8 cellular contexts compared by ENCODE assay signal in the genomic region with DNA sequence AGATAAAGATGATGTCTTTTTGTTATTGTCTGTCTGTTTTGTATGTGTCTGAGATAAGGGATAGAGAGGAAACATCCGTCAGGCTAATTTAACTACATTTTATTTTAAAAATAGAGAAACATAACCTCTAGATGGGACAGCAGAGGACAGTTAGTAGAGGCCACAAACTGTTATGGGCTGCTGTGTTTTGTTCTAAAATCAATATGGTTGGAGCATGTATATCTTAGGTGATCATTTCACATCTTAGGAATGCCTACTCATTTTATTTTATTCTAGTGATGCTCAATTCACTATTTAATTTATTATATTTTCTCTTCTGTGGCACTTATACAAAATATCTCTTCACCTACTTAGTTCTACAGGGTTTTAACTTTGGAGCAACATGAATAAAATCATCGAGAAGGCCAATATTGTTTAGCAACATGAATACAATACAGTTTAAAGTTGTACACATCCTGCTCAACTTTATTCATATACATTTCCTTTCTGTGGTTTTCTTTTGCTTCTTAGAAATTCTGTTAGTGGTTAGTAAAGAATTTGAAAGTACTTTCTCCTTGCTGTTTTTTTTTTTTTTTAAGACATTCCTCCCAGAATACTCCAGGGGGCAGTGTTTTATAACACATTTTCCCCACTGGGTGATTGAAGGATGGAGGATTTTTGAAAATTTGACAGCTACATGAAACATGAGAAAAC.
DNase-seq lines count a peak whose midpoint lies in the region; ATAC-seq, FAIRE-seq and TF ChIP-seq lines count a peak whose summit lies in the region.

No MANE protein-coding gene starts in this region.

- no peaks in the 10 kb centered on the region for H3K9me1 ChIP-seq in keratinocyte (ENCODE audit: control insufficient read depth, extremely low read depth, insufficient read depth, low read length)

- no peaks in the 10 kb centered on the region for H3K9me3 Mint-ChIP-seq in Calu3 (ENCODE audit: low read depth, unreplicated experiment)
- no peaks in the 10 kb centered on the region for H3K9me3 Mint-ChIP-seq in activated T-helper 2 cell treated with anti-CD3 and anti-CD28 coated beads, Interferon-gamma antibody, Interleukin-2, Interleukin-4, amounts not matched to agents 10 μg/mL and 5 μg/mL and 100 μg/mL, durations not matched to agents 14 hours and 24 hours and 36 hours

- CTCF ChIA-PET in Calu3 (lab: Charles Lee), result interaction anchor here (0.7 kb wide), 2 partner anchors 347 to 1196 kb away, joined by 3 read pairs; no protein-coding TSS in a partner anchor

- no peak for DNase-seq in Calu3
- peak; percentile 81 for DNase-seq in Jurkat, Clone E6-1 (ENCODE audit: low read depth, low spot score)
- no peak for DNase-seq in activated T-helper 2 cell treated with anti-CD3 and anti-CD28 coated beads, Interferon-gamma antibody, Interleukin-2, Interleukin-4, amounts not matched to agents 10 μg/mL and 5 μg/mL and 100 μg/mL, durations not matched to agents 14 hours and 24 hours and 36 hours (ENCODE audit: low spot score)
- no peak for DNase-seq in keratinocyte (ENCODE audit: low read depth, low spot score)
- no peak for DNase-seq in DMS153 treated with DMSO at 0.1 percent for 48 hours (lab: John Stamatoyannopoulos, UW; ENCODE audit: unreplicated experiment)
- no peak for DNase-seq in NCI-H226
- DNase-seq in activated naive CD4-positive, alpha-beta T cell treated with anti-CD3 and anti-CD28 coated beads, Interleukin-2, amount 50 U/mL, for 16 hours, result no peak

- no peaks in the 10 kb centered on the region for H3K27me3 Mint-ChIP-seq in Calu3 (ENCODE audit: unreplicated experiment)
- no peaks in the 10 kb centered on the region for H3K27me3 Mint-ChIP-seq in activated T-helper 2 cell treated with anti-CD3 and anti-CD28 coated beads, Interferon-gamma antibody, Interleukin-2, Interleukin-4, amounts not matched to agents 10 μg/mL and 5 μg/mL and 100 μg/mL, durations not matched to agents 14 hours and 24 hours and 36 hours (ENCODE audit: low read depth)

- no TSS peak for BruUV-seq in Calu3 (replicated peaks; lab: Mats Ljungman, UMichigan)

- H3K9me3 ChIP-seq in keratinocyte (ENCODE audit: control insufficient read depth, low read depth, low read length), result no peaks in the 10 kb centered on the region

- H3K4me3 Mint-ChIP-seq in Calu3 (ENCODE audit: low read depth, unreplicated experiment), result no peak overlapping the region
- peak overlapping the region; percentile 54 for H3K4me3 Mint-ChIP-seq in activated T-helper 2 cell treated with anti-CD3 and anti-CD28 coated beads, Interferon-gamma antibody, Interleukin-2, Interleukin-4, amounts not matched to agents 10 μg/mL and 5 μg/mL and 100 μg/mL, durations not matched to agents 14 hours and 24 hours and 36 hours (ENCODE audit: low read depth)

- no peak overlapping the region for H3K4me3 ChIP-seq in Jurkat, Clone E6-1 (ENCODE audit: low read length)
- no peak overlapping the region for H3K4me3 ChIP-seq in keratinocyte (ENCODE audit: control insufficient read depth in 2 of 3, extremely low read depth in 1 of 3, insufficient read depth in 2 of 3, low read depth in 1 of 3, low read length in 3 of 3)

- H3K4me1 ChIP-seq in keratinocyte (ENCODE audit: control insufficient read depth, extremely low read depth, insufficient read depth, low read length), result no peaks in the 10 kb centered on the region

- H3K79me2 ChIP-seq in keratinocyte (ENCODE audit: control insufficient read depth, insufficient read depth, low read length), result no peaks in the 10 kb centered on the region

- no peak overlapping the region for H3K4me2 ChIP-seq in keratinocyte (ENCODE audit: control insufficient read depth, extremely low read depth, insufficient read depth, low read depth, low read length)

- H3K27ac ChIP-seq in keratinocyte (ENCODE audit: control insufficient read depth, insufficient read depth, low read length), result no peak overlapping the region

- no peak for FAIRE-seq in keratinocyte (lab: Jason Lieb, UNC)

- no peak overlapping the region for H2AFZ ChIP-seq in keratinocyte (ENCODE audit: control insufficient read depth, low read length)

- intact Hi-C loops in Calu3 (cut with micrococcal nuclease; ENCODE audit: unreplicated experiment), result loop anchor here (1.0 to 5.0 kb wide), 2 partner anchors 1196 to 1996 kb away; no protein-coding TSS in a partner anchor
- intact Hi-C loops in activated T-helper 2 cell treated with anti-CD3 and anti-CD28 coated beads, Interferon-gamma antibody, Interleukin-2, Interleukin-4, amounts not matched to agents 10 μg/mL and 5 μg/mL and 100 μg/mL, durations not matched to agents 14 hours and 24 hours and 36 hours (cut with micrococcal nuclease), result loop anchor here (2.0 to 10.0 kb wide), 4 partner anchors 93 to 1197 kb away; a partner anchor contains a TSS

- H3K9ac ChIP-seq in keratinocyte (ENCODE audit: control insufficient read depth, extremely low read depth, insufficient read depth, low read length), result no peak overlapping the region

- H3K4me1 Mint-ChIP-seq in Calu3 (ENCODE audit: low read depth, unreplicated experiment), result no peaks in the 10 kb centered on the region
- H3K4me1 Mint-ChIP-seq in activated T-helper 2 cell treated with anti-CD3 and anti-CD28 coated beads, Interferon-gamma antibody, Interleukin-2, Interleukin-4, amounts not matched to agents 10 μg/mL and 5 μg/mL and 100 μg/mL, durations not matched to agents 14 hours and 24 hours and 36 hours (ENCODE audit: low read depth), result peaks cover 22% of the 10 kb centered on the region

- H4K20me1 ChIP-seq in keratinocyte (ENCODE audit: control insufficient read depth, extremely low read depth, insufficient read depth, low read length), result no peaks in the 10 kb centered on the region

- no peak overlapping the region for H3K27ac Mint-ChIP-seq in Calu3 (ENCODE audit: unreplicated experiment)
- peak overlapping the region; percentile 78 for H3K27ac Mint-ChIP-seq in activated T-helper 2 cell treated with anti-CD3 and anti-CD28 coated beads, Interferon-gamma antibody, Interleukin-2, Interleukin-4, amounts not matched to agents 10 μg/mL and 5 μg/mL and 100 μg/mL, durations not matched to agents 14 hours and 24 hours and 36 hours

- H3K36me3 Mint-ChIP-seq in Calu3 (ENCODE audit: insufficient read depth, unreplicated experiment), result no peaks in the 10 kb centered on the region
- H3K36me3 Mint-ChIP-seq in activated T-helper 2 cell treated with anti-CD3 and anti-CD28 coated beads, Interferon-gamma antibody, Interleukin-2, Interleukin-4, amounts not matched to agents 10 μg/mL and 5 μg/mL and 100 μg/mL, durations not matched to agents 14 hours and 24 hours and 36 hours (ENCODE audit: low read depth), result no peaks in the 10 kb centered on the region

- TF ChIP-seq CTCF in Calu3 (IDR thresholded peaks at IDR 0.05; ENCODE audit: unreplicated experiment), result peak; percentile 30
- peak in 2 of 3 experiments; percentile 51 to 52 for TF ChIP-seq CTCF in keratinocyte (optimal IDR thresholded peaks at IDR 0.05 in 1 of 3, IDR thresholded peaks at IDR 0.05 in 1 of 3, conservative IDR thresholded peaks at IDR 0.05 in 1 of 3; ENCODE audit: extremely low read depth in 1 of 3, insufficient read depth in 2 of 3, low read length in 3 of 3)

- dilution Hi-C loops in keratinocyte (cut with MboI; ENCODE audit: extremely low pct_ligation_motif_present, low sequenced_read_pairs), result no loop called here

- ATAC-seq in GM18870 (IDR thresholded peaks at IDR 0.05; ENCODE audit: unreplicated experiment), result peak; percentile 58

- no peaks in the 10 kb centered on the region for H3K27me3 ChIP-seq in keratinocyte (ENCODE audit: control insufficient read depth, extremely low read depth, insufficient read depth, low read length)

- H3K36me3 ChIP-seq in keratinocyte (ENCODE audit: control insufficient read depth in 2 of 2, extremely low read depth in 1 of 2, insufficient read depth in 2 of 2, low read length in 2 of 2), result no peaks in the 10 kb centered on the region
